Comparison of ENCODE assay signal across 1 cellular context in genomic region chr2:75605770-75606535, GRCh38.
TF ChIP-seq lines count a peak whose summit lies in the region.

No MANE protein-coding gene starts in this region.

TF ChIP-seq in HepG2, 621 proteins besides CTCF, POLR2A, EP300 and RAD21 (continued from another document):
- TF ChIP-seq POGK (CRISPR knock-in tag; conservative IDR thresholded peaks at IDR 0.05): no peak
- TF ChIP-seq ZMYM3 (CRISPR knock-in tag; IDR thresholded peaks at IDR 0.05): peak; percentile 11; the same call in 1 of the 2 replicates
- TF ChIP-seq USF2 (IDR thresholded peaks at IDR 0.05; ENCODE audit: low read depth, low read length): no peak
- no peak for TF ChIP-seq USF2 (CRISPR knock-in tag; IDR thresholded peaks at IDR 0.05; ENCODE audit: borderline replicate concordance)
